ENCODE assay signal across 25 cellular contexts in genomic region chr16:17519041-17519440, GRCh38. TPM values are rescaled to one million over a fixed set of nuclear protein-coding genes. Genes with fewer than 3 reads are reported as not detected.
DNase-seq lines count a peak whose midpoint lies in the region; ATAC-seq and TF ChIP-seq lines count a peak whose summit lies in the region.
"Had no signal": no experiment of that assay in that cellular context is flagged by ENCODE, and none has a peak within 500 bp of the region (broad histone marks: within the 10 kb centered on the region; RNA-seq: fewer than 3 reads in every experiment).

No MANE protein-coding gene starts in this region.

- no peaks in the 10 kb centered on the region for H3K9me3 Mint-ChIP-seq in endothelial cell (ENCODE audit: unreplicated experiment)
- H3K9me3 Mint-ChIP-seq: activated CD4-positive, alpha-beta T cell treated with anti-CD3 and anti-CD28 coated beads, Interleukin-2, amount 10 ng/mL, durations not matched to agents 24 days and 14 days; dendritic cell treated with granulocyte-macrophage colony-stimulating factor and Interleukin-4, amounts not matched to agents 40 ng/mL and 50 ng/mL, for 4 days; natural killer cell treated with Interleukin-12 subunit alpha and Interleukin-12 subunit beta and Interleukin-15 and Interleukin-18, amount 100 ng/mL, for 72 hours had no signal

- H3K9me3 ChIP-seq in MG63, result peaks cover 4% of the 10 kb centered on the region; the same call in 1 of the 2 replicates
- H3K9me3 ChIP-seq: upper lobe of left lung had no signal

- no peaks in the 10 kb centered on the region for H3K4me1 Mint-ChIP-seq in endothelial cell (ENCODE audit: unreplicated experiment)
- H3K4me1 Mint-ChIP-seq: activated CD4-positive, alpha-beta T cell treated with anti-CD3 and anti-CD28 coated beads, Interleukin-2, amount 10 ng/mL, durations not matched to agents 24 days and 14 days had no signal

- no peak overlapping the region for H3K4me3 Mint-ChIP-seq in endothelial cell (ENCODE audit: unreplicated experiment)
- H3K4me3 Mint-ChIP-seq: activated CD4-positive, alpha-beta T cell treated with anti-CD3 and anti-CD28 coated beads, Interleukin-2, amount 10 ng/mL, durations not matched to agents 24 days and 14 days; activated T-cell treated with anti-CD3 and anti-CD28 coated beads, Interleukin-2, amount 50 U/mL, for 72 hours; dendritic cell treated with granulocyte-macrophage colony-stimulating factor and Interleukin-4, amounts not matched to agents 40 ng/mL and 50 ng/mL, for 4 days; natural killer cell treated with Interleukin-12 subunit alpha and Interleukin-12 subunit beta and Interleukin-15 and Interleukin-18, amount 100 ng/mL, for 72 hours had no signal

- H3K36me3 ChIP-seq in MG63, result no peaks in the 10 kb centered on the region
- H3K36me3 ChIP-seq: cardiac muscle cell, upper lobe of left lung had no signal

- peaks cover 3% of the 10 kb centered on the region for H3K27me3 Mint-ChIP-seq in endothelial cell (ENCODE audit: unreplicated experiment)

- no peaks in the 10 kb centered on the region for H3K27me3 ChIP-seq in MG63
- H3K27me3 ChIP-seq: upper lobe of left lung had no signal

- H3K4me3 ChIP-seq in AG10803 (ENCODE audit: low read length), result no peak overlapping the region
- H3K4me3 ChIP-seq in MG63, result no peak overlapping the region; the same call in 1 of the 2 replicates
- no peak overlapping the region for H3K4me3 ChIP-seq in skeletal muscle cell (ENCODE audit: low read depth, low read length)
- H3K4me3 ChIP-seq: cardiac muscle cell, SK-N-MC, upper lobe of left lung had no signal

- DNase-seq in AG10803 (ENCODE audit: low read depth), result peak; percentile 27
- DNase-seq in MG63, result peak; percentile 87
- DNase-seq in fibroblast of gingiva (ENCODE audit: low read depth), result peak; percentile 55
- DNase-seq in skeletal muscle cell (ENCODE audit: low read depth), result peak; percentile 38
- no peak for DNase-seq in head of caudate nucleus
- DNase-seq in endothelial cell (ENCODE audit: low spot score), result no peak
- no peak for DNase-seq in activated CD8-positive, alpha-beta memory T cell treated with anti-CD3 and anti-CD28 coated beads for 24 hours
- DNase-seq: ACHN; activated CD4-positive, alpha-beta T cell treated with anti-CD3 and anti-CD28 coated beads, Interleukin-2, amount 10 ng/mL, durations not matched to agents 24 days and 14 days; activated naive CD4-positive, alpha-beta T cell treated with Interleukin-2 at 50 U/mL for 16 hours; activated T-cell treated with anti-CD3 and anti-CD28 coated beads, Interleukin-2, amount 50 U/mL, for 72 hours; amygdala; hypothalamus; NCI-H1105; NCI-H2029 treated with DMSO at 0.1 percent for 48 hours; NCI-H2227 treated with DMSO at 0.1 percent for 48 hours; NCI-H69; retina; stimulated activated CD8-positive, alpha-beta memory T cell treated with anti-CD3 and anti-CD28 coated beads, Interleukin-4, amount 100 ng/mL, for 48 hours; upper lobe of left lung had no signal

- no peaks in the 10 kb centered on the region for H3K36me3 Mint-ChIP-seq in endothelial cell (ENCODE audit: low read depth, unreplicated experiment)
- H3K36me3 Mint-ChIP-seq: natural killer cell treated with Interleukin-12 subunit alpha and Interleukin-12 subunit beta and Interleukin-15 and Interleukin-18, amount 100 ng/mL, for 72 hours had no signal

- intact Hi-C loops in head of caudate nucleus (cut with DNase I), result no loop called here

- no peak overlapping the region for H3K27ac Mint-ChIP-seq in endothelial cell (ENCODE audit: unreplicated experiment)
- H3K27ac Mint-ChIP-seq: activated CD4-positive, alpha-beta T cell treated with anti-CD3 and anti-CD28 coated beads, Interleukin-2, amount 10 ng/mL, durations not matched to agents 24 days and 14 days; activated T-cell treated with anti-CD3 and anti-CD28 coated beads, Interleukin-2, amount 50 U/mL, for 72 hours; dendritic cell treated with granulocyte-macrophage colony-stimulating factor and Interleukin-4, amounts not matched to agents 40 ng/mL and 50 ng/mL, for 4 days; natural killer cell treated with Interleukin-12 subunit alpha and Interleukin-12 subunit beta and Interleukin-15 and Interleukin-18, amount 100 ng/mL, for 72 hours had no signal

- TF ChIP-seq CTCF in AG10803 (conservative IDR thresholded peaks at IDR 0.05; ENCODE audit: low read length) (no peak), endothelial cell (IDR thresholded peaks at IDR 0.05; ENCODE audit: unreplicated experiment) (no peak)

- no peak for ATAC-seq in HG03442 (IDR thresholded peaks at IDR 0.05; ENCODE audit: unreplicated experiment)
- ATAC-seq: activated T-cell treated with anti-CD3 and anti-CD28 coated beads, Interleukin-2, amount 50 U/mL, for 72 hours; natural killer cell treated with Interleukin-12 subunit alpha and Interleukin-12 subunit beta and Interleukin-15 and Interleukin-18, amount 100 ng/mL, for 72 hours had no signal

RNA-seq across cellular contexts. Expression of gene XYLT1, which starts 48.3 kb away (rescaled TPM):
- total RNA-seq in MG63 (2014; rRNA removed; shearing (Covaris generic); ENCODE audit: low replicate concordance), result 6.6 and 7.3 TPM in 2 replicates
- total RNA-seq in endothelial cell (ENCODE audit: unreplicated experiment), result 11.1 TPM

Comparison
In these comparisons a context has a peak if more than half of its experiments do, and no peak if none do; other contexts are left out.
1. DNase-seq: peak in AG10803 (single experiment), MG63 (single experiment), fibroblast of gingiva (single experiment) and skeletal muscle cell (single experiment); none in head of caudate nucleus (0 of 42), endothelial cell (single experiment) and activated CD8-positive, alpha-beta memory T cell treated with anti-CD3 and anti-CD28 coated beads for 24 hours (single experiment).